Comparison of ENCODE assay signal across 19 cellular contexts in genomic region chr21:35989185-35989735, GRCh38.
DNase-seq lines count a peak whose midpoint lies in the region; ATAC-seq, FAIRE-seq and TF ChIP-seq lines count a peak whose summit lies in the region.
"Had no signal": no experiment of that assay in that cellular context is flagged by ENCODE, and none has a peak within 500 bp of the region (broad histone marks: within the 10 kb centered on the region; RNA-seq: fewer than 3 reads in every experiment).

No MANE protein-coding gene starts in this region.

- DNase-seq in AG20443 (ENCODE audit: low spot score), result peak; percentile 91
- DNase-seq in astrocyte of the hippocampus (ENCODE audit: low read depth, low spot score), result peak; percentile 50
- DNase-seq in lower leg skin (ENCODE audit: low spot score in 2 of 2), result peak; percentile 57 to 91
- DNase-seq in small intestine, result peak; percentile 20
- DNase-seq in NCI-H345 treated with DMSO at 0.1 percent for 48 hours (lab: John Stamatoyannopoulos, UW; ENCODE audit: unreplicated experiment), result no peak
- DNase-seq in naive thymus-derived CD8-positive, alpha-beta T cell, result no peak
- DNase-seq in UCSD-AML1 (lab: John Stamatoyannopoulos, UW; ENCODE audit: unreplicated experiment), result no peak
- DNase-seq in H7, result no peak
- DNase-seq: activated CD4-positive, alpha-beta T cell treated with anti-CD3 and anti-CD28 coated beads, Interleukin-2, amount 10 ng/mL, durations not matched to agents 24 days and 14 days; DMS153; foreskin keratinocyte; Karpas-422; NCI-H1436; NCI-H446 had no signal

- H3K27me3 ChIP-seq in small intestine (ENCODE audit: control insufficient read depth in 2 of 2, insufficient read depth in 2 of 2, low read length in 2 of 2), result no peaks in the 10 kb centered on the region
- no peaks in the 10 kb centered on the region; the same call in 1 of the 2 replicates for H3K27me3 ChIP-seq in H7 (ENCODE audit: control insufficient read depth, insufficient read depth, low read length)

- WGBS in lower leg skin, 2 donors, result 38 to 59% methylated on average over 10 of the region's 10 CpGs
- WGBS in small intestine, 3 donors, result 69 to 79% (median 72%) methylated on average over 10 of the region's 10 CpGs

- H3K36me3 Mint-ChIP-seq in naive thymus-derived CD8-positive, alpha-beta T cell, result no peaks in the 10 kb centered on the region
- H3K36me3 Mint-ChIP-seq: activated naive CD4-positive, alpha-beta T cell treated with anti-CD3 and anti-CD28 coated beads, Interleukin-2, amount 50 U/mL, for 24 hours; memory B cell; stimulated activated effector memory CD8-positive, alpha-beta T cell treated with anti-CD3 and anti-CD28 coated beads, Interleukin-12 subunit alpha, Interleukin-12 subunit beta, amount 100 ng/mL, for 72 hours had no signal

- no peaks in the 10 kb centered on the region for H3K4me1 ChIP-seq in small intestine (ENCODE audit: control insufficient read depth in 2 of 2, insufficient read depth in 1 of 2, low read depth in 1 of 2, low read length in 1 of 2)
- H3K4me1 ChIP-seq: BLaER1, foreskin keratinocyte had no signal

- no peaks in the 10 kb centered on the region for H3K4me1 Mint-ChIP-seq in naive thymus-derived CD8-positive, alpha-beta T cell
- H3K4me1 Mint-ChIP-seq: activated CD4-positive, alpha-beta T cell treated with anti-CD3 and anti-CD28 coated beads, Interleukin-2, amount 10 ng/mL, durations not matched to agents 24 days and 14 days; activated naive CD4-positive, alpha-beta T cell treated with anti-CD3 and anti-CD28 coated beads, Interleukin-2, amount 50 U/mL, for 24 hours; memory B cell; stimulated activated effector memory CD8-positive, alpha-beta T cell treated with anti-CD3 and anti-CD28 coated beads, Interleukin-12 subunit alpha, Interleukin-12 subunit beta, amount 100 ng/mL, for 72 hours had no signal

- no peak overlapping the region for H3K27ac ChIP-seq in small intestine (ENCODE audit: low read depth in 1 of 2, low read length in 1 of 2)
- H3K27ac ChIP-seq: BLaER1, foreskin keratinocyte, neutrophil had no signal

- ATAC-seq in naive thymus-derived CD8-positive, alpha-beta T cell, result no peak
- ATAC-seq: foreskin keratinocyte; stimulated activated effector memory CD8-positive, alpha-beta T cell treated with anti-CD3 and anti-CD28 coated beads, Interleukin-12 subunit alpha, Interleukin-12 subunit beta, amount 100 ng/mL, for 72 hours had no signal

- peaks cover 7 to 34% (median 17%) of the 10 kb centered on the region in 5 donors for H3K27me3 Mint-ChIP-seq in naive thymus-derived CD8-positive, alpha-beta T cell

- no peak for FAIRE-seq in small intestine (lab: Jason Lieb, UNC)

- intact Hi-C loops in lower leg skin (cut with DNase I; ENCODE audit: low total_unique reads), result no loop called here

- no peaks in the 10 kb centered on the region for H3K9me3 ChIP-seq in small intestine (ENCODE audit: control insufficient read depth, low read depth)
- H3K9me3 ChIP-seq: neutrophil had no signal

- no peaks in the 10 kb centered on the region for H3K36me3 ChIP-seq in small intestine (ENCODE audit: control insufficient read depth in 2 of 2, insufficient read depth in 2 of 2, low read length in 2 of 2)
- H3K36me3 ChIP-seq in H7 (replicated peaks; ENCODE audit: control insufficient read depth, insufficient read depth, low read length), result no peaks in the 10 kb centered on the region
- H3K36me3 ChIP-seq: BLaER1, neutrophil had no signal

- no peak for TF ChIP-seq CTCF in lower leg skin (IDR thresholded peaks at IDR 0.05)

- no peak overlapping the region for H3K27ac Mint-ChIP-seq in naive thymus-derived CD8-positive, alpha-beta T cell
- H3K27ac Mint-ChIP-seq: activated CD4-positive, alpha-beta T cell treated with anti-CD3 and anti-CD28 coated beads, Interleukin-2, amount 10 ng/mL, durations not matched to agents 24 days and 14 days; activated naive CD4-positive, alpha-beta T cell treated with anti-CD3 and anti-CD28 coated beads, Interleukin-2, amount 50 U/mL, for 24 hours; memory B cell; stimulated activated effector memory CD8-positive, alpha-beta T cell treated with anti-CD3 and anti-CD28 coated beads, Interleukin-12 subunit alpha, Interleukin-12 subunit beta, amount 100 ng/mL, for 72 hours had no signal

- POLR2A ChIA-PET in naive thymus-derived CD8-positive, alpha-beta T cell (lab: Charles Lee), result no interaction called here

- no peak overlapping the region for H3K4me3 ChIP-seq in lower leg skin (ENCODE audit: low read depth, poor library complexity, severe bottlenecking)
- H3K4me3 ChIP-seq in small intestine (ENCODE audit: low read depth in 1 of 2, low read length in 2 of 2), result no peak overlapping the region
- no peak overlapping the region for H3K4me3 ChIP-seq in H7 (ENCODE audit: insufficient read depth, low read depth, low read length)
- H3K4me3 ChIP-seq: BLaER1 had no signal

- H3K4me3 Mint-ChIP-seq in naive thymus-derived CD8-positive, alpha-beta T cell, result no peak overlapping the region
- H3K4me3 Mint-ChIP-seq: activated CD4-positive, alpha-beta T cell treated with anti-CD3 and anti-CD28 coated beads, Interleukin-2, amount 10 ng/mL, durations not matched to agents 24 days and 14 days; activated naive CD4-positive, alpha-beta T cell treated with anti-CD3 and anti-CD28 coated beads, Interleukin-2, amount 50 U/mL, for 24 hours; memory B cell; stimulated activated effector memory CD8-positive, alpha-beta T cell treated with anti-CD3 and anti-CD28 coated beads, Interleukin-12 subunit alpha, Interleukin-12 subunit beta, amount 100 ng/mL, for 72 hours had no signal

- TF ChIP-seq POLR2A in lower leg skin (IDR thresholded peaks at IDR 0.05), result no peak

- no peaks in the 10 kb centered on the region for H3K9me3 Mint-ChIP-seq in naive thymus-derived CD8-positive, alpha-beta T cell
- H3K9me3 Mint-ChIP-seq: activated CD4-positive, alpha-beta T cell treated with anti-CD3 and anti-CD28 coated beads, Interleukin-2, amount 10 ng/mL, durations not matched to agents 24 days and 14 days; activated naive CD4-positive, alpha-beta T cell treated with anti-CD3 and anti-CD28 coated beads, Interleukin-2, amount 50 U/mL, for 24 hours; memory B cell; stimulated activated effector memory CD8-positive, alpha-beta T cell treated with anti-CD3 and anti-CD28 coated beads, Interleukin-12 subunit alpha, Interleukin-12 subunit beta, amount 100 ng/mL, for 72 hours had no signal

Comparison
In these comparisons a context has a peak if more than half of its experiments do, and no peak if none do; other contexts are left out.
1. DNase-seq: peak in AG20443 (single experiment), astrocyte of the hippocampus (single experiment), lower leg skin (2 of 2) and small intestine (single experiment); none in NCI-H345 treated with DMSO at 0.1 percent for 48 hours (single experiment), naive thymus-derived CD8-positive, alpha-beta T cell (0 of 10), UCSD-AML1 (single experiment) and H7 (single experiment).